11 cellular contexts compared by ENCODE assay signal in the genomic region with DNA sequence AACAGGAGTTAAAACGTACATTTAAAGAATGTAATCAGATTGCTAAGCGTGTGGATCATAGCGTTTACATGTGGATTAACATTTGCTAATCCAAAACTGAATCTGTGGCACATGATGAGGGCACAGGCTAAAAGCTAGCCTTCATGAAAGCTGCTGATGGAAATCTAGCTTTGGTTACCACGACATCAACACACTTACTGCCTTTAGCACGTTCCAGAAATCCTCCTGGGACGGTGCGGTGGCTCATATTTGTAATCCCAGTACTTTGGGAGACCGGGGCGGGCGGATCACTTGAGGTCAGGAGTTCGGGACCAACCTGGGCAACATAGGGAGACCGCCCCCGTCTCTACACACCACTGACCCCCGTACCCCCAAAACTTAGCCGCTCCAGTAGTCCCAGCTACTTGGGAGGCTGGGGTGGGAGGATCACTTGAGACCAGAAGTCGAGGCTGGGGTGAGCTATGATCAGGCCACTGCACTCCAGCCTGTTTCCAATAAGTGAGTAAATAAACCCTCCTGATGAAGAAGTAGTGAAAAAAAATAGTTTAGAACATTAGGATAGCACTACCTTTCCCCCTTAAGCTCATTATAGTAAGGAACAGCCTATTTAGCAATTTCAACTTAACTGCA. TPM values are rescaled to one million over a fixed set of nuclear protein-coding genes. Genes with fewer than 3 reads are reported as not detected.
DNase-seq lines count a peak whose midpoint lies in the region; ATAC-seq and TF ChIP-seq lines count a peak whose summit lies in the region.
"Had no signal": no experiment of that assay in that cellular context is flagged by ENCODE, and none has a peak within 500 bp of the region (broad histone marks: within the 10 kb centered on the region; RNA-seq: fewer than 3 reads in every experiment).

No MANE protein-coding gene starts in this region.

- no peaks in the 10 kb centered on the region for H3K9me3 ChIP-seq in endodermal cell (ENCODE audit: control insufficient read depth, low read length)
- H3K9me3 ChIP-seq in neuronal stem cell (replicated peaks in 1 of 2; ENCODE audit: control insufficient read depth in 2 of 2, insufficient read depth in 1 of 2, low read depth in 1 of 2, low read length in 2 of 2): no peaks in the 10 kb centered on the region
- H3K9me3 ChIP-seq: SJSA1 had no signal

- H3K23ac ChIP-seq in neuronal stem cell (ENCODE audit: low read depth, low read length, poor library complexity): no peak overlapping the region

- ATAC-seq in HG03039 (IDR thresholded peaks at IDR 0.05; ENCODE audit: unreplicated experiment): no peak

- no peak overlapping the region for H2BK5ac ChIP-seq in neuronal stem cell (ENCODE audit: low read length)

- WGBS in endodermal cell (ENCODE audit: insufficient coverage in 1 of 2, insufficient read length in 1 of 2), 2 experiments: 75 to 80% methylated on average over 10 to 14 of the region's 16 CpGs
- no CpG with 5 or more reads among the region's 16 CpGs for WGBS in neuronal stem cell (ENCODE audit: extremely low coverage in 2 of 2, insufficient read length in 2 of 2, insufficient replicate concordance in 1 of 2), 2 donors

- peak overlapping the region; percentile 22 for H3K18ac ChIP-seq in neuronal stem cell (ENCODE audit: low read length)

- no peak overlapping the region for H3K4ac ChIP-seq in neuronal stem cell (ENCODE audit: low read length)

- no peak overlapping the region for H3K4me3 Mint-ChIP-seq in endodermal cell

- DNase-seq in D341Med (ENCODE audit: low spot score) (peak; percentile 68), NCI-H82 treated with DMSO at 0.1 percent for 48 hours (lab: John Stamatoyannopoulos, UW; ENCODE audit: unreplicated experiment) (peak; percentile 31), endodermal cell (no peak), neuronal stem cell (ENCODE audit: low spot score) (no peak), GF-D8 (lab: John Stamatoyannopoulos, UW) (no peak)
- DNase-seq in activated CD4-positive, CD25-positive, alpha-beta regulatory T cell treated with anti-CD3 and anti-CD28 coated beads, Interleukin-2, amount 50 U/mL, for 72 hours: no peak
- DNase-seq: foreskin keratinocyte, Karpas-422, mammary epithelial cell had no signal

- no peak overlapping the region for H2AK5ac ChIP-seq in neuronal stem cell (ENCODE audit: low read depth, low read length)

- H3K27ac Mint-ChIP-seq in endodermal cell: no peak overlapping the region

- peak overlapping the region; percentile 73 for H2AFZ ChIP-seq in neuronal stem cell (ENCODE audit: low read length)

- H3K27ac ChIP-seq in endodermal cell (ENCODE audit: low read depth, low read length) (peak overlapping the region; percentile 88), neuronal stem cell (replicated peaks; ENCODE audit: low read length) (peak overlapping the region; percentile 95)
- H3K27ac ChIP-seq: foreskin keratinocyte, SJSA1 had no signal

- no peak overlapping the region for H3K4me2 ChIP-seq in neuronal stem cell (ENCODE audit: insufficient read depth, low read length, poor library complexity, severe bottlenecking)

- H2BK15ac ChIP-seq in neuronal stem cell (ENCODE audit: low read length): no peak overlapping the region

- H3K4me1 ChIP-seq in endodermal cell (ENCODE audit: control insufficient read depth, insufficient read depth, low read length): peaks cover 11% of the 10 kb centered on the region
- peaks cover 6 to 9% of the 10 kb centered on the region in 2 donors for H3K4me1 ChIP-seq in neuronal stem cell (ENCODE audit: control insufficient read depth in 2 of 2, insufficient read depth in 1 of 2, low read depth in 1 of 2, low read length in 2 of 2)
- H3K4me1 ChIP-seq: foreskin keratinocyte had no signal

- H2BK12ac ChIP-seq in neuronal stem cell (ENCODE audit: low read length): no peak overlapping the region

- H3K4me1 Mint-ChIP-seq in endodermal cell: peaks cover 11% of the 10 kb centered on the region

- peaks cover 58% of the 10 kb centered on the region for H3K27me3 Mint-ChIP-seq in endodermal cell (ENCODE audit: insufficient read depth)

- H3K14ac ChIP-seq in neuronal stem cell (ENCODE audit: low read length): no peak overlapping the region

- H3K36me3 ChIP-seq in endodermal cell (ENCODE audit: control insufficient read depth, insufficient read depth, low read length): no peaks in the 10 kb centered on the region
- H3K36me3 ChIP-seq in neuronal stem cell (replicated peaks in 1 of 2; ENCODE audit: control insufficient read depth in 2 of 2, insufficient read depth in 2 of 2, low read length in 2 of 2): peaks cover 0 to 30% of the 10 kb centered on the region in 2 donors
- H3K36me3 ChIP-seq: SJSA1 had no signal

- no peak overlapping the region for H2BK120ac ChIP-seq in neuronal stem cell (ENCODE audit: low read depth, low read length)

- peak overlapping the region; percentile 87 for H3K4me3 ChIP-seq in endodermal cell (ENCODE audit: low read length)
- H3K4me3 ChIP-seq in neuronal stem cell (ENCODE audit: low read length in 2 of 2): peak overlapping the region in 1 of 2 donors; percentile 40

- no peaks in the 10 kb centered on the region for H3K9me3 Mint-ChIP-seq in endodermal cell

- H3K79me1 ChIP-seq in neuronal stem cell (ENCODE audit: low read depth, low read length): no peaks in the 10 kb centered on the region

- no peak for TF ChIP-seq CTCF in endodermal cell (conservative IDR thresholded peaks at IDR 0.05)

- no peak overlapping the region for H3K9ac ChIP-seq in endodermal cell (ENCODE audit: extremely low read depth, low read length, poor library complexity, severe bottlenecking)
- H3K9ac ChIP-seq in neuronal stem cell (ENCODE audit: low read depth, low read length, poor library complexity): no peak overlapping the region

- no peak overlapping the region for H4K91ac ChIP-seq in neuronal stem cell (ENCODE audit: low read depth, low read length, poor library complexity)

- H4K8ac ChIP-seq in neuronal stem cell (ENCODE audit: low read depth, low read length): no peak overlapping the region

- H3K27me3 ChIP-seq in endodermal cell (ENCODE audit: control insufficient read depth, insufficient read depth, low read length, poor library complexity, severe bottlenecking) (peaks cover 74% of the 10 kb centered on the region), neuronal stem cell (ENCODE audit: control insufficient read depth in 3 of 3, insufficient read depth in 3 of 3, low read depth in 1 of 3, low read length in 3 of 3) (no peaks in the 10 kb centered on the region)
- H3K27me3 ChIP-seq: SJSA1 had no signal

- H3K36me3 Mint-ChIP-seq in endodermal cell (ENCODE audit: low read depth): no peaks in the 10 kb centered on the region

RNA-seq across cellular contexts. Expression of a gene that starts 1.2 kb away (rescaled TPM):
- 10 to 100 TPM; 32.6 to 51.5 TPM for total RNA-seq in endodermal cell
- polyA plus RNA-seq in endodermal cell (2013, experiment 1 of 2): 105 TPM
- polyA plus RNA-seq in endodermal cell (2013, experiment 2 of 2): 115 TPM
- polyA plus RNA-seq in neuronal stem cell (2013, experiment 1 of 2): 185 TPM
- polyA plus RNA-seq in neuronal stem cell (2013, experiment 2 of 2): 191 TPM
- total RNA-seq: foreskin keratinocyte had no signal
- polyA plus RNA-seq: foreskin keratinocyte had no signal

Comparison
In these comparisons a context has a peak if more than half of its experiments do, and no peak if none do; other contexts are left out.
1. DNase-seq: peak in D341Med (single experiment) and NCI-H82 treated with DMSO at 0.1 percent for 48 hours (single experiment); none in endodermal cell (single experiment), neuronal stem cell (single experiment), activated CD4-positive, CD25-positive, alpha-beta regulatory T cell treated with anti-CD3 and anti-CD28 coated beads, Interleukin-2, amount 50 U/mL, for 72 hours (single experiment) and GF-D8 (single experiment).